8 cellular contexts compared by ENCODE assay signal in the genomic region with DNA sequence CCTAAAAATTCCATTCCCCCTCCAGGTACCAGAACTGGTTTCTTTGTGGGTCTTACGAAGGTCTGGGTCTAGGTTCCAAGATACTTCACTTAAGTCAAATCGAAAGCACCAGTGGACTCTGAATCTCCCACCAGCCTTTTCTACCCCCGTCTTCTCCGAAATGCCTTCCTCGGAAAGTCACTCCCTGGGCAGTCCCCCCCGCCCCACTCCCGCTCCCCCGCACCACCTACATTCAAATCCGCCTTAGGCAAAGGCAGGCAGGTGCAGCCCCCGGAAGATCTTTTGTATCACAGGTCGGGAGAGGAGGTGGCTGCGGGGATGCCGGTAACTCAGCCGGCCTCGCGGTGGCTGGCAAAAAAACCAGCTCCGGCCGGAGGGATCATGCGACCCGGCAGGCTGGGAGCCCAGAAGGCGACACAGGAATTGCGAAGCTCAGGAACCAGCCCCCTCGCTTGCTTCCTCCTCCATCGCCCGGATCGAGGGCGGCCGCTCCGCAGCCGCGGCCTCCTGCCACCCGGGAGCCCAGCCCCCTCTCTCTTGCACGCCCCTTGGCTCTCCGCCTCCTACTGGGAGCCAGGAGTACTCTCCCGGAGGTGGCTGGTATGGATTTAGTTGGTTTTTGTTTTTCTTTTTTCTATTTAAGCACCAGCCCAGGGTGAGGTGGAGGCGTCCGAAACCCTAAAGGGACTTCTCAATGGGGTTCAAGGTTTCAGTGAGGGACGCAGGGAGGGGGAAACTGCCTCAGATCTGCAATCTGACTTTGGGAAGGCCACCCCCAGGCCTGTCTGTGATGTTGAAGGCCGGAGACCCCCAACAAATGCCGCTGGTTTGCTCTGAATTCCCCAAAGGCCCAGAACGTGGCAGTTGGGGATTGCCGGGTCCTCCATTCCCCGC. TPM values are rescaled to one million over a fixed set of nuclear protein-coding genes. Genes with fewer than 3 reads are reported as not detected.
DNase-seq lines count a peak whose midpoint lies in the region; ATAC-seq and TF ChIP-seq lines count a peak whose summit lies in the region.

A gene (minus strand): TSS at position 481 of the 894 bp plus-strand sequence. CDS start 650 bp downstream, outside the sequence.

- H3K27me3 Mint-ChIP-seq in T-cell = no peaks in the 10 kb centered on the region
- H3K27me3 Mint-ChIP-seq in type B pancreatic cell = no peaks in the 10 kb centered on the region

- ATAC-seq in GM21717 (IDR thresholded peaks at IDR 0.05; ENCODE audit: unreplicated experiment) = peak; percentile 32
- peak; percentile 14 to 29 (median 27) for ATAC-seq in T-cell (replicated peaks in 1 of 4)

- peak within 1 kb of the TSS; percentile 91 for H3K27ac ChIP-seq in cardiac muscle cell

- H3K27ac Mint-ChIP-seq in T-cell (peak within 1 kb of the TSS; percentile 95 to 96), type B pancreatic cell (peak within 1 kb of the TSS; percentile 99)

- H3K36me3 Mint-ChIP-seq in T-cell (peaks cover 4% of the 10 kb centered on the region), type B pancreatic cell (peaks cover 39% of the 10 kb centered on the region)

- peak; percentile 82 for TF ChIP-seq CTCF in cardiac muscle cell (IDR thresholded peaks at IDR 0.05; ENCODE audit: low read depth, low read length)
- TF ChIP-seq CTCF in type B pancreatic cell (conservative IDR thresholded peaks at IDR 0.05) = peak; percentile 88

- H3K27me3 ChIP-seq in adipocyte (replicated peaks; ENCODE audit: control insufficient read depth, insufficient read depth, low read length) (no peaks in the 10 kb centered on the region), cardiac muscle cell (no peaks in the 10 kb centered on the region)

- H3K36me3 ChIP-seq in adipocyte (ENCODE audit: control insufficient read depth, insufficient read depth, low read length, severe bottlenecking) (peaks cover 20% of the 10 kb centered on the region), cardiac muscle cell (no peaks in the 10 kb centered on the region)

- H3K4me3 Mint-ChIP-seq in T-cell (peak within 1 kb of the TSS; percentile 92 to 96 (median 92)), type B pancreatic cell (peak within 1 kb of the TSS; percentile 92)

- H3K4me1 ChIP-seq in adipocyte (ENCODE audit: control insufficient read depth, insufficient read depth, low read length) (peaks cover 38% of the 10 kb centered on the region), cardiac muscle cell (ENCODE audit: low read depth) (peaks cover 34% of the 10 kb centered on the region)

- H3K4me1 Mint-ChIP-seq in T-cell (peaks cover 47 to 48% (median 47%) of the 10 kb centered on the region in 3 donors), type B pancreatic cell (ENCODE audit: unreplicated experiment) (peaks cover 55% of the 10 kb centered on the region)

- POLR2A ChIA-PET in T-cell (lab: Charles Lee) = interaction anchor here in 1 of 2 donors (1.6 kb wide), 1 partner anchor 61 kb away, joined by 13 read pairs; no protein-coding TSS in a partner anchor

- H3K9me3 ChIP-seq in adipocyte (ENCODE audit: control insufficient read depth, low read length) (no peaks in the 10 kb centered on the region), cardiac muscle cell (ENCODE audit: low read depth) (no peaks in the 10 kb centered on the region)

- H3K4me3 ChIP-seq in adipocyte (ENCODE audit: low read length) = peak within 1 kb of the TSS; percentile 83
- H3K4me3 ChIP-seq in cardiac muscle cell = peak within 1 kb of the TSS; percentile 68

- CTCF ChIA-PET in T-cell (lab: Charles Lee) = interaction anchor here (0.6 to 9.4 kb wide), 20 partner anchors 9 to 387 kb away, joined by 3 to 282 read pairs (median 6); a partner anchor contains a TSS

- DNase-seq in CD1c-positive myeloid dendritic cell (ENCODE audit: extremely low spot score) (peak; percentile 91), NCI-H1092 (lab: John Stamatoyannopoulos, UW) (peak; percentile 73), T-cell (peak; percentile 22 to 66 (median 44)), adipocyte (ENCODE audit: low read depth) (peak; percentile 94), cardiac muscle cell (ENCODE audit: low read depth in 1 of 2, low spot score in 1 of 2) (peak; percentile 86 to 91), pons (ENCODE audit: low spot score) (peak; percentile 85), type B pancreatic cell (ENCODE audit: extremely low spot score, unreplicated experiment) (peak; percentile 90)

- H3K9ac ChIP-seq in adipocyte (ENCODE audit: low read length) = peak within 1 kb of the TSS; percentile 98

- H3K9me3 Mint-ChIP-seq in T-cell (no peaks in the 10 kb centered on the region), type B pancreatic cell (no peaks in the 10 kb centered on the region)

RNA-seq across cellular contexts. Expression of the gene that starts here (rescaled TPM):
- total RNA-seq in T-cell = 10 to 100 TPM; 26.6 to 33.8 (median 27.7) TPM
- 74.6 and 81.2 TPM in 2 replicates for total RNA-seq in cardiac muscle cell
- polyA plus RNA-seq in cardiac muscle cell = 37.8 and 40.5 TPM in 2 replicates
- 142 and 243 TPM in 2 replicates for total RNA-seq in type B pancreatic cell (ENCODE audit: low replicate concordance)

Comparison
In these comparisons a context has a peak if more than half of its experiments do, and no peak if none do; other contexts are left out.
1. Peak in every context shown above with its lines: DNase-seq, ATAC-seq, H3K4me3 ChIP-seq and H3K27ac ChIP-seq.